In genomic region chr1:244965182-244965581, GRCh38 we compare ENCODE assay signal across 17 cellular contexts.
DNase-seq lines count a peak whose midpoint lies in the region; ATAC-seq and TF ChIP-seq lines count a peak whose summit lies in the region.
"Had no signal": no experiment of that assay in that cellular context is flagged by ENCODE, and none has a peak within 500 bp of the region (broad histone marks: within the 10 kb centered on the region; RNA-seq: fewer than 3 reads in every experiment).

No MANE protein-coding gene starts in this region.

- H4K20me1 ChIP-seq in PC-9 (ENCODE audit: insufficient read depth): no peaks in the 10 kb centered on the region

- H3K36me3 ChIP-seq in PC-9 (ENCODE audit: low read depth): no peaks in the 10 kb centered on the region
- no peaks in the 10 kb centered on the region for H3K36me3 ChIP-seq in gastrocnemius medialis
- H3K36me3 ChIP-seq: BE2C had no signal

- TF ChIP-seq CTCF in PC-9 (conservative IDR thresholded peaks at IDR 0.05) (no peak), gastrocnemius medialis (IDR thresholded peaks at IDR 0.05 in 4 of 5, conservative IDR thresholded peaks at IDR 0.05 in 1 of 5) (no peak)

- in situ Hi-C loops in gastrocnemius medialis (cut with MboI; ENCODE audit: low sequenced_read_pairs in 4 of 4): loop anchor here (5.0 to 25.0 kb wide), 6 partner anchors 43 to 313 kb away; partner anchors contain the start of genes HNRNPU (in 3 of the 4) and DESI2 (in 2 of the 4)

- no peaks in the 10 kb centered on the region for H3K9me3 ChIP-seq in PC-9 (ENCODE audit: insufficient read depth, low read depth)
- no peaks in the 10 kb centered on the region for H3K9me3 ChIP-seq in gastrocnemius medialis
- H3K9me3 ChIP-seq: BE2C had no signal

- H3K79me2 ChIP-seq in PC-9 (ENCODE audit: low read depth): no peaks in the 10 kb centered on the region

- H3K4me1 ChIP-seq in PC-9 (replicated peaks; ENCODE audit: insufficient read depth) (peaks cover 33% of the 10 kb centered on the region), gastrocnemius medialis (peaks cover 59 to 61% of the 10 kb centered on the region in 2 donors)

- 0 out of 2 replicates have a peak overlapping the region, but pooled peaks have one; percentile 4 for H3K4me2 ChIP-seq in PC-9

- H3K27me3 ChIP-seq in PC-9 (ENCODE audit: insufficient read depth, low read depth): no peaks in the 10 kb centered on the region
- H3K27me3 ChIP-seq in gastrocnemius medialis: no peaks in the 10 kb centered on the region
- H3K27me3 ChIP-seq: BE2C had no signal

- no TSS peak for BruUV-seq in PC-9 (replicated peaks; lab: Mats Ljungman, UMichigan)

- H3K4me3 ChIP-seq in PC-9 (no peak overlapping the region), gastrocnemius medialis (no peak overlapping the region)
- H3K4me3 ChIP-seq: GM12878 had no signal

- no peak overlapping the region for H3K27ac ChIP-seq in PC-9
- H3K27ac ChIP-seq in gastrocnemius medialis: peak overlapping the region; percentile 77 to 84 (median 78)

- ATAC-seq in gastrocnemius medialis: peak; percentile 31 to 41

- H3K9me2 ChIP-seq in PC-9 (ENCODE audit: insufficient read depth): no peaks in the 10 kb centered on the region

- CTCF ChIA-PET in PC-9 (lab: Charles Lee): interaction anchor here (1.1 kb wide), 1 partner anchor 102 kb away, joined by 8 read pairs; no protein-coding TSS in a partner anchor

- no peak for TF ChIP-seq POLR2A in gastrocnemius medialis (IDR thresholded peaks at IDR 0.05)

- peaks cover 38% of the 10 kb centered on the region for H3F3A ChIP-seq in PC-9 (ENCODE audit: insufficient read depth, low read depth)

- DNase-seq in GF-D8 (lab: John Stamatoyannopoulos, UW) (peak; percentile 36), PC-9 (no peak), fibroblast of peridontal ligament (ENCODE audit: extremely low read depth) (peak; percentile 15), gastrocnemius medialis (no peak), RKO (ENCODE audit: low spot score) (no peak), globus pallidus (ENCODE audit: low spot score) (no peak), dermis blood vessel endothelial cell (no peak)
- DNase-seq in activated CD4-positive, alpha-beta T cell treated with anti-CD3 and anti-CD28 coated beads, Interleukin-2, amount 50 U/mL, for 1 hour: no peak
- DNase-seq: BE2C; cerebellar nuclear complex; KBM-7; mesendoderm; NCI-H1694 treated with DMSO at 0.1 percent for 48 hours; NCI-H69; posterior cingulate gyrus; stimulated activated CD4-positive, alpha-beta T cell treated with anti-CD3 and anti-CD28 coated beads, Interleukin-1b, Interleukin-23, amount 100 ng/mL, for 48 hours had no signal

- H2AFZ ChIP-seq in PC-9: no peak overlapping the region

- POLR2A ChIA-PET in PC-9 (lab: Charles Lee; ENCODE audit: unreplicated experiment): interaction anchor here (0.7 kb wide), 1 partner anchor 109 kb away, joined by 4 read pairs; no protein-coding TSS in a partner anchor

- intact Hi-C loops in PC-9 (cut with micrococcal nuclease; ENCODE audit: unreplicated experiment): no loop called here
- intact Hi-C loops in gastrocnemius medialis (cut with DNase I; ENCODE audit: low total_unique reads): loop anchor here (5.0 kb wide), 1 partner anchor 1602 kb away; the partner anchor contains the start of genes CNST and TFB2M

Comparison
In these comparisons a context has a peak if more than half of its experiments do, and no peak if none do; other contexts are left out.
1. DNase-seq: peak in GF-D8 (single experiment) and fibroblast of peridontal ligament (single experiment); none in PC-9 (0 of 2), gastrocnemius medialis (0 of 2), RKO (single experiment), globus pallidus (single experiment), dermis blood vessel endothelial cell (single experiment) and activated CD4-positive, alpha-beta T cell treated with anti-CD3 and anti-CD28 coated beads, Interleukin-2, amount 50 U/mL, for 1 hour (single experiment).